In the genomic region with DNA sequence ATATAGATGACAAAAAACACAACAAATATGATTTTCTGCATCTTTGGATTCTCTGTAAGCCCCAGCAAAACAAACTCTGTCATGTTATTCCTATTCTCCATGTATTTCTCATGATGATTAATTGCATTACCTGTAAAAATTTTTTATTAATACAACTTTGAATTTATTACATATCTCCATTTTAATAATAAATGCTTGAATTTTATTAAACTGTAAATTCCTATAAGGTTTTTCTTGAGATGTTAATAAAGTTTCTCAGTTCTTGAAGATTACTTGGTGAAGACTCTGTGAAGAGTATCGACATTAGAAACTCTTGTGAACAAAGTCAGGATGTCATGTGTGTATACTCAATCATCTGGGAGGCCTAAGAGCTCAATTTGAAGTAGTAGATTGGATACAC, we compare ENCODE assay signal across 8 cellular contexts.
"Had no signal": no experiment of that assay in that cellular context is flagged by ENCODE, and none has a peak within 500 bp of the region (broad histone marks: within the 10 kb centered on the region; RNA-seq: fewer than 3 reads in every experiment).

A gene (minus strand): TSS at position 101 of the 400 bp plus-strand sequence. CDS start 0 bp downstream, at position 101.

- FAIRE-seq: TTC549 had no signal

- ATAC-seq: activated CD4-positive, alpha-beta T cell treated with anti-CD3 and anti-CD28 coated beads for 36 hours; activated CD4-positive, CD25-positive, alpha-beta regulatory T cell treated with anti-CD3 and anti-CD28 coated beads, Interleukin-2, amount 50 U/mL, for 24 hours; activated CD8-positive, alpha-beta memory T cell treated with anti-CD3 and anti-CD28 coated beads, Interleukin-2, amount 10 ng/mL, durations not matched to agents 7 days and 5 days; activated CD8-positive, alpha-beta T cell treated with anti-CD3 and anti-CD28 coated beads for 36 hours; activated CD8-positive, alpha-beta T cell treated with anti-CD3 and anti-CD28 coated beads, Interleukin-2, amount 10 ng/mL, durations not matched to agents 7 days and 5 days; T-helper 17 cell; WTC11 had no signal
